1 cellular context compared by ENCODE assay signal in genomic region chr5:149488645-149489306, GRCh38.
TF ChIP-seq lines count a peak whose summit lies in the region.

No MANE protein-coding gene starts in this region.

TF ChIP-seq in K562, 482 proteins besides CTCF, POLR2A, EP300 and RAD21 (continued from another document):
- 0 out of 2 replicates have a peak, but pooled peaks have one; percentile 61 for TF ChIP-seq EHMT2 (IDR thresholded peaks at IDR 0.05)
- no peak for TF ChIP-seq ZNF408 (CRISPR knock-in tag; IDR thresholded peaks at IDR 0.05; ENCODE audit: low read depth)
- TF ChIP-seq HBP1 (CRISPR knock-in tag; IDR thresholded peaks at IDR 0.05), result 0 out of 2 replicates have a peak, but pooled peaks have one; percentile 53
- TF ChIP-seq DPF2 (IDR thresholded peaks at IDR 0.05), result 0 out of 2 replicates have a peak, but pooled peaks have one; percentile 21
- TF ChIP-seq MXD1 (CRISPR knock-in tag; IDR thresholded peaks at IDR 0.05; ENCODE audit: borderline replicate concordance, poor library complexity, severe bottlenecking), result no peak
- TF ChIP-seq NR2C2 (CRISPR knock-in tag; IDR thresholded peaks at IDR 0.05), result no peak
- TF ChIP-seq NR2C2 (tag; IDR thresholded peaks at IDR 0.05), result peak; percentile 24; the same call in 1 of the 2 replicates
- TF ChIP-seq ID3 (CRISPR knock-in tag; IDR thresholded peaks at IDR 0.05), result no peak
- TF ChIP-seq ID3 (tag; IDR thresholded peaks at IDR 0.05), result no peak
